ENCODE assay signal across 14 cellular contexts in genomic region chr16:86977076-86977676, GRCh38.
DNase-seq lines count a peak whose midpoint lies in the region; ATAC-seq, FAIRE-seq and TF ChIP-seq lines count a peak whose summit lies in the region.
"Had no signal": no experiment of that assay in that cellular context is flagged by ENCODE, and none has a peak within 500 bp of the region (broad histone marks: within the 10 kb centered on the region; RNA-seq: fewer than 3 reads in every experiment).

No MANE protein-coding gene starts in this region.

- no peak overlapping the region for H2BK15ac ChIP-seq in H9 (ENCODE audit: low read depth, low read length)

- H3K4me3 ChIP-seq in RWPE2 (ENCODE audit: severe bottlenecking) (no peak overlapping the region), kidney (ENCODE audit: low read length in 2 of 2) (no peak overlapping the region), sigmoid colon (no peak overlapping the region)
- H3K4me3 ChIP-seq: BLaER1 treated with 17β-estradiol and CSF1 and Interleukin-3, amounts not matched to agents 10 nM and 100 nM; K562 had no signal

- H3K18ac ChIP-seq in H9 (ENCODE audit: insufficient read length, low read depth, low read length): peak overlapping the region; percentile 42

- H3K27ac ChIP-seq in H9 (ENCODE audit: insufficient read length, low read depth, low read length) (no peak overlapping the region), RWPE2 (ENCODE audit: poor library complexity, severe bottlenecking) (no peak overlapping the region), kidney (ENCODE audit: low read depth in 2 of 2, low read length in 2 of 2) (no peak overlapping the region), sigmoid colon (no peak overlapping the region)
- H3K27ac ChIP-seq: BLaER1 treated with 17β-estradiol and CSF1 and Interleukin-3, amounts not matched to agents 10 nM and 100 nM; HL-60 had no signal

- no peak overlapping the region for H3K27ac Mint-ChIP-seq in H9
- H3K27ac Mint-ChIP-seq: CD4-positive, CD25-positive, alpha-beta regulatory T cell had no signal

- no peak overlapping the region for H3K9ac ChIP-seq in H9 (ENCODE audit: extremely low read depth, insufficient read length, low read length)
- H3K9ac ChIP-seq in kidney (ENCODE audit: low read length in 2 of 2): no peak overlapping the region
- H3K9ac ChIP-seq: BLaER1 treated with 17β-estradiol and CSF1 and Interleukin-3, amounts not matched to agents 10 nM and 100 nM had no signal

- H3K23ac ChIP-seq in H9 (ENCODE audit: insufficient read length, low read depth, low read length): no peak overlapping the region

- TF ChIP-seq EP300 in sigmoid colon (IDR thresholded peaks at IDR 0.05): no peak

- TF ChIP-seq CTCF in H9 (conservative IDR thresholded peaks at IDR 0.05): no peak
- no peak for TF ChIP-seq CTCF in RWPE2 (IDR thresholded peaks at IDR 0.05; ENCODE audit: poor library complexity, severe bottlenecking)
- TF ChIP-seq CTCF in kidney (IDR thresholded peaks at IDR 0.05; ENCODE audit: borderline replicate concordance, extremely low read depth, insufficient read depth): no peak
- TF ChIP-seq CTCF in sigmoid colon (IDR thresholded peaks at IDR 0.05): no peak

- H3K36me3 ChIP-seq in RWPE2 (ENCODE audit: low read depth) (no peaks in the 10 kb centered on the region), kidney (ENCODE audit: control insufficient read depth in 1 of 2, insufficient read depth in 2 of 2, low read length in 2 of 2) (no peaks in the 10 kb centered on the region), sigmoid colon (no peaks in the 10 kb centered on the region)
- H3K36me3 ChIP-seq: BLaER1 treated with 17β-estradiol and CSF1 and Interleukin-3, amounts not matched to agents 10 nM and 100 nM had no signal

- H3K4me3 Mint-ChIP-seq in H9: no peak overlapping the region
- H3K4me3 Mint-ChIP-seq: CD4-positive, CD25-positive, alpha-beta regulatory T cell had no signal

- peaks cover 2% of the 10 kb centered on the region in 2 experiments; a peak in 3 of 4 replicates for H3K4me1 Mint-ChIP-seq in H9
- H3K4me1 Mint-ChIP-seq: CD4-positive, CD25-positive, alpha-beta regulatory T cell had no signal

- H3K9me3 ChIP-seq in H9 (ENCODE audit: control insufficient read depth, low read depth, low read length) (no peaks in the 10 kb centered on the region), RWPE2 (ENCODE audit: severe bottlenecking) (no peaks in the 10 kb centered on the region), kidney (ENCODE audit: control insufficient read depth in 1 of 2, low read length in 2 of 2) (no peaks in the 10 kb centered on the region), sigmoid colon (no peaks in the 10 kb centered on the region)

- no peaks in the 10 kb centered on the region for H3K79me1 ChIP-seq in H9 (ENCODE audit: insufficient read depth, low read depth, low read length, poor library complexity, severe bottlenecking)

- TF ChIP-seq POLR2A in sigmoid colon (IDR thresholded peaks at IDR 0.05): no peak

- peaks cover 13% of the 10 kb centered on the region for H3K27me3 Mint-ChIP-seq in H9 (ENCODE audit: low read depth)

- no peak for ATAC-seq in RWPE2 (ENCODE audit: low read depth)
- ATAC-seq in HG02973 (IDR thresholded peaks at IDR 0.05; ENCODE audit: unreplicated experiment): no peak
- ATAC-seq: K562 had no signal

- H2BK12ac ChIP-seq in H9 (ENCODE audit: insufficient read length, low read depth, low read length): no peak overlapping the region

- no peaks in the 10 kb centered on the region for H4K20me1 ChIP-seq in H9 (ENCODE audit: control insufficient read depth, insufficient read depth, insufficient read length)
- H4K20me1 ChIP-seq: BLaER1 treated with 17β-estradiol and CSF1 and Interleukin-3, amounts not matched to agents 10 nM and 100 nM had no signal

- H3K56ac ChIP-seq in H9 (ENCODE audit: insufficient read length, low read depth, low read length): no peak overlapping the region

- WGBS in H9 (ENCODE audit: extremely low coverage, insufficient read length, low lambda C conversion rate): no CpG with 5 or more reads among the region's 17 CpGs
- WGBS in sigmoid colon, 2 donors: 84 to 91% methylated on average over 17 of the region's 17 CpGs

- H3K36me3 Mint-ChIP-seq in H9 (ENCODE audit: insufficient read depth in 1 of 3, low read depth in 3 of 3): no peaks in the 10 kb centered on the region
- H3K36me3 Mint-ChIP-seq: CD4-positive, CD25-positive, alpha-beta regulatory T cell had no signal

- H3K4me1 ChIP-seq in H9 (ENCODE audit: insufficient read depth, low read length) (no peaks in the 10 kb centered on the region), RWPE2 (ENCODE audit: insufficient read depth, poor library complexity, severe bottlenecking) (peaks cover 5% of the 10 kb centered on the region), kidney (ENCODE audit: control insufficient read depth in 1 of 2, insufficient read depth in 1 of 2, low read depth in 1 of 2, low read length in 2 of 2) (no peaks in the 10 kb centered on the region), sigmoid colon (peaks cover 0 to 9% (median 0%) of the 10 kb centered on the region in 4 donors)
- H3K4me1 ChIP-seq: BLaER1 treated with 17β-estradiol and CSF1 and Interleukin-3, amounts not matched to agents 10 nM and 100 nM had no signal

- no peak overlapping the region for H3K14ac ChIP-seq in H9 (ENCODE audit: insufficient read depth, low read length)

- no peak overlapping the region for H3K4ac ChIP-seq in H9 (ENCODE audit: low read depth, low read length)

- no peak overlapping the region for H4K8ac ChIP-seq in H9 (replicated peaks; ENCODE audit: insufficient read length, low read depth, low read length)

- no peak overlapping the region for H4K91ac ChIP-seq in H9 (ENCODE audit: insufficient read length, low read depth, low read length)

- H2BK120ac ChIP-seq in H9 (ENCODE audit: low read depth, low read length, poor library complexity, severe bottlenecking): no peak overlapping the region

- H2BK20ac ChIP-seq in H9 (ENCODE audit: low read depth, low read length, poor library complexity, severe bottlenecking): no peak overlapping the region

- H3T11ph ChIP-seq in H9 (ENCODE audit: low read length): no peak overlapping the region

- H4K5ac ChIP-seq in H9 (ENCODE audit: insufficient read length, low read depth, low read length): no peak overlapping the region

- peaks cover 0 to 8% of the 10 kb centered on the region in 2 experiments; a peak in 3 of 5 replicates for H3K9me3 Mint-ChIP-seq in H9

- no peak overlapping the region for H2AK5ac ChIP-seq in H9 (ENCODE audit: insufficient read length, low read length)

- H2AFZ ChIP-seq in H9 (ENCODE audit: low read length): no peak overlapping the region

- no peaks in the 10 kb centered on the region for H3K23me2 ChIP-seq in H9 (ENCODE audit: insufficient read length, low read depth, low read length, poor library complexity, severe bottlenecking)

- no peaks in the 10 kb centered on the region for H3K79me2 ChIP-seq in H9 (ENCODE audit: insufficient read depth, low read length)

- H3K27me3 ChIP-seq in H9 (ENCODE audit: insufficient read depth, low read length) (no peaks in the 10 kb centered on the region), RWPE2 (ENCODE audit: insufficient read depth, poor library complexity, severe bottlenecking) (no peaks in the 10 kb centered on the region), sigmoid colon (no peaks in the 10 kb centered on the region)
- H3K27me3 ChIP-seq: BLaER1 treated with 17β-estradiol and CSF1 and Interleukin-3, amounts not matched to agents 10 nM and 100 nM had no signal

- FAIRE-seq in kidney (lab: Jason Lieb, UNC): no peak
- FAIRE-seq: H54, K562 had no signal

- DNase-seq in H9: no peak
- DNase-seq in RWPE2 (ENCODE audit: low spot score): peak; percentile 20
- DNase-seq in kidney: peak; percentile 48
- DNase-seq in sigmoid colon: peak; percentile 55
- no peak for DNase-seq in stimulated activated CD8-positive, alpha-beta memory T cell treated with anti-CD3 and anti-CD28 coated beads, Interleukin-4, amount 100 ng/mL, for 48 hours
- DNase-seq in activated CD4-positive, alpha-beta T cell treated with anti-CD3 and anti-CD28 coated beads, Interleukin-2, amount 50 U/mL, for 4 hours: no peak
- DNase-seq: ACHN; CD4-positive, CD25-positive, alpha-beta regulatory T cell; DMS 273 treated with DMSO at 0.1 percent for 48 hours had no signal

- intact Hi-C loops in kidney (cut with DNase I) (no loop called here), sigmoid colon (cut with DNase I) (no loop called here)

- H2BK5ac ChIP-seq in H9 (ENCODE audit: insufficient read length, low read length): no peak overlapping the region

- no peak overlapping the region for H3K4me2 ChIP-seq in H9 (ENCODE audit: insufficient read depth, insufficient read length, low read length)
- H3K4me2 ChIP-seq: BLaER1 treated with 17β-estradiol and CSF1 and Interleukin-3, amounts not matched to agents 10 nM and 100 nM had no signal

Comparison
In these comparisons a context has a peak if more than half of its experiments do, and no peak if none do; other contexts are left out.
1. DNase-seq: peak in RWPE2 (single experiment), kidney (single experiment) and sigmoid colon (single experiment); none in H9 (single experiment), stimulated activated CD8-positive, alpha-beta memory T cell treated with anti-CD3 and anti-CD28 coated beads, Interleukin-4, amount 100 ng/mL, for 48 hours (single experiment) and activated CD4-positive, alpha-beta T cell treated with anti-CD3 and anti-CD28 coated beads, Interleukin-2, amount 50 U/mL, for 4 hours (0 of 2).